ENCODE assay signal across 2 cellular contexts in genomic region chr16:85550422-85551318, GRCh38.
TF ChIP-seq lines count a peak whose summit lies in the region.

No MANE protein-coding gene starts in this region.

TF ChIP-seq in HepG2, 621 proteins besides CTCF, POLR2A, EP300 and RAD21 (continued from another document):
- TF ChIP-seq ZNF768 (CRISPR knock-in tag; IDR thresholded peaks at IDR 0.05): peak; percentile 65; the same call in 1 of the 2 replicates

TF ChIP-seq in K562, 482 proteins besides CTCF, POLR2A, EP300 and RAD21 (continued from another document):
- TF ChIP-seq, protein P1, sequence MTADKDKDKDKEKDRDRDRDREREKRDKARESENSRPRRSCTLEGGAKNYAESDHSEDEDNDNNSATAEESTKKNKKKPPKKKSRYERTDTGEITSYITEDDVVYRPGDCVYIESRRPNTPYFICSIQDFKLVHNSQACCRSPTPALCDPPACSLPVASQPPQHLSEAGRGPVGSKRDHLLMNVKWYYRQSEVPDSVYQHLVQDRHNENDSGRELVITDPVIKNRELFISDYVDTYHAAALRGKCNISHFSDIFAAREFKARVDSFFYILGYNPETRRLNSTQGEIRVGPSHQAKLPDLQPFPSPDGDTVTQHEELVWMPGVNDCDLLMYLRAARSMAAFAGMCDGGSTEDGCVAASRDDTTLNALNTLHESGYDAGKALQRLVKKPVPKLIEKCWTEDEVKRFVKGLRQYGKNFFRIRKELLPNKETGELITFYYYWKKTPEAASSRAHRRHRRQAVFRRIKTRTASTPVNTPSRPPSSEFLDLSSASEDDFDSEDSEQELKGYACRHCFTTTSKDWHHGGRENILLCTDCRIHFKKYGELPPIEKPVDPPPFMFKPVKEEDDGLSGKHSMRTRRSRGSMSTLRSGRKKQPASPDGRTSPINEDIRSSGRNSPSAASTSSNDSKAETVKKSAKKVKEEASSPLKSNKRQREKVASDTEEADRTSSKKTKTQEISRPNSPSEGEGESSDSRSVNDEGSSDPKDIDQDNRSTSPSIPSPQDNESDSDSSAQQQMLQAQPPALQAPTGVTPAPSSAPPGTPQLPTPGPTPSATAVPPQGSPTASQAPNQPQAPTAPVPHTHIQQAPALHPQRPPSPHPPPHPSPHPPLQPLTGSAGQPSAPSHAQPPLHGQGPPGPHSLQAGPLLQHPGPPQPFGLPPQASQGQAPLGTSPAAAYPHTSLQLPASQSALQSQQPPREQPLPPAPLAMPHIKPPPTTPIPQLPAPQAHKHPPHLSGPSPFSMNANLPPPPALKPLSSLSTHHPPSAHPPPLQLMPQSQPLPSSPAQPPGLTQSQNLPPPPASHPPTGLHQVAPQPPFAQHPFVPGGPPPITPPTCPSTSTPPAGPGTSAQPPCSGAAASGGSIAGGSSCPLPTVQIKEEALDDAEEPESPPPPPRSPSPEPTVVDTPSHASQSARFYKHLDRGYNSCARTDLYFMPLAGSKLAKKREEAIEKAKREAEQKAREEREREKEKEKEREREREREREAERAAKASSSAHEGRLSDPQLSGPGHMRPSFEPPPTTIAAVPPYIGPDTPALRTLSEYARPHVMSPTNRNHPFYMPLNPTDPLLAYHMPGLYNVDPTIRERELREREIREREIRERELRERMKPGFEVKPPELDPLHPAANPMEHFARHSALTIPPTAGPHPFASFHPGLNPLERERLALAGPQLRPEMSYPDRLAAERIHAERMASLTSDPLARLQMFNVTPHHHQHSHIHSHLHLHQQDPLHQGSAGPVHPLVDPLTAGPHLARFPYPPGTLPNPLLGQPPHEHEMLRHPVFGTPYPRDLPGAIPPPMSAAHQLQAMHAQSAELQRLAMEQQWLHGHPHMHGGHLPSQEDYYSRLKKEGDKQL (CRISPR knock-in tag; IDR thresholded peaks at IDR 0.05; ENCODE audit: borderline replicate concordance): no peak
- TF ChIP-seq CREM (IDR thresholded peaks at IDR 0.05; ENCODE audit: low read depth): no peak
- TF ChIP-seq ZNF592 (IDR thresholded peaks at IDR 0.05): 0 out of 2 replicates have a peak, but pooled peaks have one; percentile 11
- TF ChIP-seq JUND (IDR thresholded peaks at IDR 0.05; ENCODE audit: borderline replicate concordance, low read depth, low read length): no peak
- no peak for TF ChIP-seq JUND (tag; IDR thresholded peaks at IDR 0.05; ENCODE audit: borderline replicate concordance, low read depth, low read length)
- no peak for TF ChIP-seq HDAC2 (IDR thresholded peaks at IDR 0.05)
- TF ChIP-seq CCAR2 (IDR thresholded peaks at IDR 0.05; ENCODE audit: low read depth, low read length): no peak
- TF ChIP-seq ZNF644 (tag; IDR thresholded peaks at IDR 0.05; ENCODE audit: low read depth): no peak
- TF ChIP-seq ESRRB (CRISPR knock-in tag; IDR thresholded peaks at IDR 0.05; ENCODE audit: borderline replicate concordance): no peak; the same call in 1 of the 2 replicates
- TF ChIP-seq U2AF1 (optimal IDR thresholded peaks at IDR 0.05; ENCODE audit: low read depth, low read length): no peak
- no peak for TF ChIP-seq GABPB1 (CRISPR knock-in tag; IDR thresholded peaks at IDR 0.05)
- no peak for TF ChIP-seq ZNF695 (CRISPR knock-in tag; IDR thresholded peaks at IDR 0.05)
- TF ChIP-seq, protein P2, sequence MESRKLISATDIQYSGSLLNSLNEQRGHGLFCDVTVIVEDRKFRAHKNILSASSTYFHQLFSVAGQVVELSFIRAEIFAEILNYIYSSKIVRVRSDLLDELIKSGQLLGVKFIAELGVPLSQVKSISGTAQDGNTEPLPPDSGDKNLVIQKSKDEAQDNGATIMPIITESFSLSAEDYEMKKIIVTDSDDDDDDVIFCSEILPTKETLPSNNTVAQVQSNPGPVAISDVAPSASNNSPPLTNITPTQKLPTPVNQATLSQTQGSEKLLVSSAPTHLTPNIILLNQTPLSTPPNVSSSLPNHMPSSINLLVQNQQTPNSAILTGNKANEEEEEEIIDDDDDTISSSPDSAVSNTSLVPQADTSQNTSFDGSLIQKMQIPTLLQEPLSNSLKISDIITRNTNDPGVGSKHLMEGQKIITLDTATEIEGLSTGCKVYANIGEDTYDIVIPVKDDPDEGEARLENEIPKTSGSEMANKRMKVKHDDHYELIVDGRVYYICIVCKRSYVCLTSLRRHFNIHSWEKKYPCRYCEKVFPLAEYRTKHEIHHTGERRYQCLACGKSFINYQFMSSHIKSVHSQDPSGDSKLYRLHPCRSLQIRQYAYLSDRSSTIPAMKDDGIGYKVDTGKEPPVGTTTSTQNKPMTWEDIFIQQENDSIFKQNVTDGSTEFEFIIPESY (CRISPR knock-in tag; IDR thresholded peaks at IDR 0.05): no peak
- TF ChIP-seq, protein P3, sequence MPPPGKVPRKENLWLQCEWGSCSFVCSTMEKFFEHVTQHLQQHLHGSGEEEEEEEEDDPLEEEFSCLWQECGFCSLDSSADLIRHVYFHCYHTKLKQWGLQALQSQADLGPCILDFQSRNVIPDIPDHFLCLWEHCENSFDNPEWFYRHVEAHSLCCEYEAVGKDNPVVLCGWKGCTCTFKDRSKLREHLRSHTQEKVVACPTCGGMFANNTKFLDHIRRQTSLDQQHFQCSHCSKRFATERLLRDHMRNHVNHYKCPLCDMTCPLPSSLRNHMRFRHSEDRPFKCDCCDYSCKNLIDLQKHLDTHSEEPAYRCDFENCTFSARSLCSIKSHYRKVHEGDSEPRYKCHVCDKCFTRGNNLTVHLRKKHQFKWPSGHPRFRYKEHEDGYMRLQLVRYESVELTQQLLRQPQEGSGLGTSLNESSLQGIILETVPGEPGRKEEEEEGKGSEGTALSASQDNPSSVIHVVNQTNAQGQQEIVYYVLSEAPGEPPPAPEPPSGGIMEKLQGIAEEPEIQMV (tag; conservative IDR thresholded peaks at IDR 0.05; ENCODE audit: low read depth): no peak
- no peak for TF ChIP-seq TGIF2 (CRISPR knock-in tag; IDR thresholded peaks at IDR 0.05)
- no peak for TF ChIP-seq SMAD1 (IDR thresholded peaks at IDR 0.05; ENCODE audit: low read depth, low read length, partially characterized antibody)
- no peak for TF ChIP-seq EZH2 (IDR thresholded peaks at IDR 0.05; ENCODE audit: borderline replicate concordance, low read depth, low read length)
- TF ChIP-seq KDM5B (IDR thresholded peaks at IDR 0.05; ENCODE audit: insufficient replicate concordance, low read depth, low read length): no peak
- TF ChIP-seq, protein P4, sequence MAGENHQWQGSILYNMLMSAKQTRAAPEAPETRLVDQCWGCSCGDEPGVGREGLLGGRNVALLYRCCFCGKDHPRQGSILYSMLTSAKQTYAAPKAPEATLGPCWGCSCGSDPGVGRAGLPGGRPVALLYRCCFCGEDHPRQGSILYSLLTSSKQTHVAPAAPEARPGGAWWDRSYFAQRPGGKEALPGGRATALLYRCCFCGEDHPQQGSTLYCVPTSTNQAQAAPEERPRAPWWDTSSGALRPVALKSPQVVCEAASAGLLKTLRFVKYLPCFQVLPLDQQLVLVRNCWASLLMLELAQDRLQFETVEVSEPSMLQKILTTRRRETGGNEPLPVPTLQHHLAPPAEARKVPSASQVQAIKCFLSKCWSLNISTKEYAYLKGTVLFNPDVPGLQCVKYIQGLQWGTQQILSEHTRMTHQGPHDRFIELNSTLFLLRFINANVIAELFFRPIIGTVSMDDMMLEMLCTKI (IDR thresholded peaks at IDR 0.05; ENCODE audit: partially characterized antibody): no peak
- no peak for TF ChIP-seq REST (CRISPR knock-in tag; IDR thresholded peaks at IDR 0.05; ENCODE audit: low read depth)
- no peak for TF ChIP-seq ZNF280A (IDR thresholded peaks at IDR 0.05; ENCODE audit: low read depth, partially characterized antibody)
- TF ChIP-seq, protein P5, sequence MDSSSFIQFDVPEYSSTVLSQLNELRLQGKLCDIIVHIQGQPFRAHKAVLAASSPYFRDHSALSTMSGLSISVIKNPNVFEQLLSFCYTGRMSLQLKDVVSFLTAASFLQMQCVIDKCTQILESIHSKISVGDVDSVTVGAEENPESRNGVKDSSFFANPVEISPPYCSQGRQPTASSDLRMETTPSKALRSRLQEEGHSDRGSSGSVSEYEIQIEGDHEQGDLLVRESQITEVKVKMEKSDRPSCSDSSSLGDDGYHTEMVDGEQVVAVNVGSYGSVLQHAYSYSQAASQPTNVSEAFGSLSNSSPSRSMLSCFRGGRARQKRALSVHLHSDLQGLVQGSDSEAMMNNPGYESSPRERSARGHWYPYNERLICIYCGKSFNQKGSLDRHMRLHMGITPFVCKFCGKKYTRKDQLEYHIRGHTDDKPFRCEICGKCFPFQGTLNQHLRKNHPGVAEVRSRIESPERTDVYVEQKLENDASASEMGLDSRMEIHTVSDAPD (CRISPR knock-in tag; IDR thresholded peaks at IDR 0.05): no peak
- no peak for TF ChIP-seq EWSR1 (IDR thresholded peaks at IDR 0.05; ENCODE audit: borderline replicate concordance, low read depth, partially characterized antibody)
- peak; percentile 38; the same call in 1 of the 2 replicates for TF ChIP-seq EGR1 (conservative IDR thresholded peaks at IDR 0.05)
- no peak for TF ChIP-seq NFRKB (IDR thresholded peaks at IDR 0.05; ENCODE audit: low read depth)
TF ChIP-seq in K562: peak in this region for 24.
